8 cellular contexts compared by ENCODE assay signal in the genomic region with DNA sequence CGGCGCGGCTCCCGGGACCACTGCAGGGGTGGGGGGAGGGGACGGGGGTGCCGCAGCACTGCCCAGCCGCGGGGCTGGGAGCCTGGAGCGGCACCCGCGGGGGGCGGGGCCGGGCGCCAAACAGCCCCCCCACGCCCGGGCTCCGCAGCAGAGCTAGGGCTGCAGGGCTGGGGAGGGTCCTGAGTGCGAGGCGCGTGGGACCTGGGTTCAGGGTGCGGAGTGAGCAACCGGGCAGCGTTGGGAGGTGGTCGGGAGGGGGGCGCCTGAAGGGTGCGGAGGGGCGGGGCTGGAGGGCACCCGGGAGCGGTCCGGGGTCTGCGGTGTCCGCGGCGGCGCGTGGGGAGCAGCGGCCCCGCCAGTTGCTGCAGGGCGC.
DNase-seq lines count a peak whose midpoint lies in the region; ATAC-seq and TF ChIP-seq lines count a peak whose summit lies in the region.

No MANE protein-coding gene starts in this region.

- no peak overlapping the region for H3K27ac Mint-ChIP-seq in memory B cell

- H3K4me1 ChIP-seq in ES-I3 (ENCODE audit: insufficient read depth, low read length) = peaks cover 12% of the 10 kb centered on the region

- no peak for TF ChIP-seq CTCF in astrocyte of the cerebellum (IDR thresholded peaks at IDR 0.05; ENCODE audit: low read depth, low read length, missing control alignments)

- H3K36me3 ChIP-seq in ES-I3 (ENCODE audit: insufficient read depth, low read length) = no peaks in the 10 kb centered on the region; the same call in 1 of the 2 replicates

- H3K36me3 Mint-ChIP-seq in memory B cell = peaks cover 6% of the 10 kb centered on the region

- peak overlapping the region; percentile 78 for H3K4me3 Mint-ChIP-seq in memory B cell

- DNase-seq in astrocyte of the cerebellum (ENCODE audit: low read depth) (no peak), memory B cell (ENCODE audit: low spot score in 2 of 2) (no peak), NCI-H510A treated with DMSO at 0.1 percent for 48 hours (lab: John Stamatoyannopoulos, UW) (no peak)
- DNase-seq in central memory CD4-positive, alpha-beta T cell = no peak

- H3K9me3 ChIP-seq in ES-I3 (ENCODE audit: control insufficient read depth, insufficient read depth, low read length) = no peaks in the 10 kb centered on the region

- ATAC-seq in HG02981 (IDR thresholded peaks at IDR 0.05; ENCODE audit: unreplicated experiment) (peak; percentile 1), memory B cell (ENCODE audit: low read depth) (no peak), HG02763 (IDR thresholded peaks at IDR 0.05; ENCODE audit: unreplicated experiment) (no peak), HG03432 (IDR thresholded peaks at IDR 0.05; ENCODE audit: unreplicated experiment) (no peak)

- peaks cover 22% of the 10 kb centered on the region for H3K4me1 Mint-ChIP-seq in memory B cell

- H3K9me3 Mint-ChIP-seq in memory B cell = no peaks in the 10 kb centered on the region

- no peaks in the 10 kb centered on the region for H3K27me3 Mint-ChIP-seq in memory B cell

- in situ Hi-C loops in astrocyte of the cerebellum (cut with HindIII; ENCODE audit: low sequenced_read_pairs) = no loop called here

- H3K4me3 ChIP-seq in astrocyte of the cerebellum (ENCODE audit: low read depth, low read length) = peak overlapping the region; percentile 54

- H3K9ac ChIP-seq in ES-I3 (ENCODE audit: low read depth, low read length) = peak overlapping the region; percentile 28; the same call in 1 of the 2 replicates
